Comparison of ENCODE assay signal across 23 cellular contexts in genomic region chr13:79237981-79238380, GRCh38.
DNase-seq lines count a peak whose midpoint lies in the region; ATAC-seq, FAIRE-seq and TF ChIP-seq lines count a peak whose summit lies in the region.
"Had no signal": no experiment of that assay in that cellular context is flagged by ENCODE, and none has a peak within 500 bp of the region (broad histone marks: within the 10 kb centered on the region; RNA-seq: fewer than 3 reads in every experiment).

No MANE protein-coding gene starts in this region.

- H3K23me2 ChIP-seq in H1 (ENCODE audit: low read depth, low read length): no peaks in the 10 kb centered on the region

- no peak overlapping the region for H2BK15ac ChIP-seq in H1 (ENCODE audit: low read length)

- TF ChIP-seq POLR2A in H1 (IDR thresholded peaks at IDR 0.05; ENCODE audit: control extremely low read depth in 1 of 2, low read depth in 2 of 2, low read length in 2 of 2): no peak
- no peak for TF ChIP-seq POLR2A in HepG2 (IDR thresholded peaks at IDR 0.05; ENCODE audit: insufficient read depth in 1 of 2, low read depth in 2 of 2, low read length in 2 of 2)

- peak; percentile 40 for DNase-seq in MCF 10A (ENCODE audit: unreplicated experiment)
- DNase-seq in mammary epithelial cell: no peak
- DNase-seq in H1 (ENCODE audit: low read depth in 1 of 2, low spot score in 2 of 2): no peak
- no peak for DNase-seq in HepG2 (ENCODE audit: low spot score)
- DNase-seq in upper lobe of right lung: no peak
- no peak for DNase-seq in GM19240 (ENCODE audit: insufficient read length, low spot score)
- DNase-seq in activated CD8-positive, alpha-beta T cell treated with anti-CD3 and anti-CD28 coated beads, Interleukin-2, amount 10 ng/mL, durations not matched to agents 7 days and 5 days: no peak
- DNase-seq in OCI-M2 (lab: John Stamatoyannopoulos, UW; ENCODE audit: unreplicated experiment): no peak
- DNase-seq: Caco-2; CD4-positive, alpha-beta T cell; EL; GOT3; HFFc6; Karpas-422; NCI-H1105; NCI-H2081; NCI-H510A treated with DMSO at 0.1 percent for 48 hours; NCI-H774; SHP77 treated with DMSO at 0.1 percent for 48 hours; SK-N-SH had no signal

- H3K4me1 ChIP-seq in mammary epithelial cell (ENCODE audit: insufficient read depth, low read length) (no peaks in the 10 kb centered on the region), H1 (replicated peaks in 1 of 4; ENCODE audit: control insufficient read depth in 3 of 4, insufficient read depth in 4 of 4, low read length in 3 of 4) (no peaks in the 10 kb centered on the region), HepG2 (ENCODE audit: insufficient read depth, low read length) (peaks cover 7% of the 10 kb centered on the region; the same call in 1 of the 2 replicates), upper lobe of right lung (no peaks in the 10 kb centered on the region)
- H3K4me1 ChIP-seq: Caco-2 had no signal

- POLR2A ChIA-PET in MCF 10A (lab: Yijun Ruan, JAX): interaction anchor here (0.5 to 0.6 kb wide), 2 partner anchors 77 to 1045 kb away, joined by 3 read pairs; no protein-coding TSS in a partner anchor
- POLR2A ChIA-PET in H1 (lab: Charles Lee; ENCODE audit: partially characterized antibody): no interaction called here
- POLR2A ChIA-PET in HepG2 (lab: Yijun Ruan, JAX): no interaction called here
- POLR2A ChIA-PET in activated CD8-positive, alpha-beta T cell treated with anti-CD3 and anti-CD28 coated beads, Interleukin-2, amount 10 ng/mL, durations not matched to agents 7 days and 5 days (lab: Charles Lee): no interaction called here

- no peaks in the 10 kb centered on the region for H3K79me1 ChIP-seq in H1 (ENCODE audit: low read depth, low read length)

- 23% methylated on average over 4 of the region's 4 CpGs for WGBS in mammary epithelial cell (ENCODE audit: low coverage, missing lambda C conversion rate)
- WGBS in H1 (ENCODE audit: extremely low coverage in 1 of 2, insufficient coverage in 1 of 2, insufficient read length in 1 of 2, insufficient replicate concordance in 2 of 2, low coverage in 1 of 2, low lambda C conversion rate in 2 of 2, missing lambda C conversion rate in 1 of 2), 2 experiments: 85% methylated on average over 4 of the region's 4 CpGs; no CpG with 5 or more reads in 1 of the 2 experiments
- 19% methylated on average over 4 of the region's 4 CpGs for WGBS in HepG2 (ENCODE audit: low lambda C conversion rate)

- H4K5ac ChIP-seq in H1 (ENCODE audit: insufficient read length, low read depth, low read length): no peak overlapping the region

- no peak overlapping the region for H3K14ac ChIP-seq in H1 (ENCODE audit: insufficient read length)

- H3K9me3 ChIP-seq in mammary epithelial cell (replicated peaks; ENCODE audit: insufficient read depth, low read length): no peaks in the 10 kb centered on the region
- no peaks in the 10 kb centered on the region for H3K9me3 ChIP-seq in H1 (ENCODE audit: insufficient read depth in 2 of 2, low read depth in 1 of 2, low read length in 1 of 2)
- H3K9me3 ChIP-seq in HepG2 (ENCODE audit: low read length): no peaks in the 10 kb centered on the region
- no peaks in the 10 kb centered on the region for H3K9me3 ChIP-seq in upper lobe of right lung
- H3K9me3 ChIP-seq: Caco-2, SK-N-SH had no signal

- no peaks in the 10 kb centered on the region for H4K20me1 ChIP-seq in mammary epithelial cell (ENCODE audit: insufficient read depth, low read length)
- no peaks in the 10 kb centered on the region for H4K20me1 ChIP-seq in H1 (replicated peaks in 1 of 2; ENCODE audit: control insufficient read depth in 1 of 2, insufficient read depth in 2 of 2, low read length in 2 of 2)
- no peaks in the 10 kb centered on the region for H4K20me1 ChIP-seq in HepG2 (ENCODE audit: insufficient read depth, low read length)

- H3K9ac ChIP-seq in mammary epithelial cell (ENCODE audit: insufficient read depth, low read length) (no peak overlapping the region), H1 (replicated peaks in 1 of 4; ENCODE audit: extremely low read depth in 1 of 4, low read depth in 3 of 4, low read length in 3 of 4) (no peak overlapping the region), HepG2 (ENCODE audit: insufficient read depth, low read depth, low read length) (no peak overlapping the region)
- H3K9ac ChIP-seq: SK-N-SH had no signal

- H3K27me3 ChIP-seq in mammary epithelial cell (ENCODE audit: insufficient read depth, low read length) (no peaks in the 10 kb centered on the region), H1 (replicated peaks in 1 of 4; ENCODE audit: control insufficient read depth in 3 of 4, extremely low read depth in 1 of 4, insufficient read depth in 3 of 4, low read length in 3 of 4) (no peaks in the 10 kb centered on the region), HepG2 (ENCODE audit: control insufficient read depth in 1 of 2, insufficient read depth in 2 of 2, low read length in 2 of 2) (no peaks in the 10 kb centered on the region), upper lobe of right lung (no peaks in the 10 kb centered on the region)

- TF ChIP-seq CTCF in MCF 10A (IDR thresholded peaks at IDR 0.05; ENCODE audit: unreplicated experiment) (no peak), mammary epithelial cell (conservative IDR thresholded peaks at IDR 0.05 in 1 of 2, IDR thresholded peaks at IDR 0.05 in 1 of 2; ENCODE audit: extremely low read depth in 1 of 2, insufficient read depth in 1 of 2, low read depth in 1 of 2, low read length in 2 of 2) (no peak), H1 (IDR thresholded peaks at IDR 0.05; ENCODE audit: control extremely low read depth in 1 of 3, insufficient read depth in 1 of 3, low read depth in 1 of 3, low read length in 3 of 3) (no peak), HepG2 (CRISPR knock-in tag; IDR thresholded peaks at IDR 0.05) (no peak), upper lobe of right lung (IDR thresholded peaks at IDR 0.05) (no peak)

- H3K79me2 ChIP-seq in mammary epithelial cell (ENCODE audit: insufficient read depth, low read length) (no peaks in the 10 kb centered on the region), H1 (ENCODE audit: control insufficient read depth in 1 of 2, insufficient read depth in 2 of 2, low read length in 2 of 2) (no peaks in the 10 kb centered on the region), HepG2 (ENCODE audit: insufficient read depth, low read length) (no peaks in the 10 kb centered on the region)

- no peak for ATAC-seq in HepG2
- ATAC-seq in upper lobe of right lung: peak; percentile 75
- no peak for ATAC-seq in activated CD8-positive, alpha-beta T cell treated with anti-CD3 and anti-CD28 coated beads, Interleukin-2, amount 10 ng/mL, durations not matched to agents 7 days and 5 days
- ATAC-seq: GM12878 had no signal

- H3K27ac ChIP-seq in mammary epithelial cell (ENCODE audit: insufficient read depth, low read depth, low read length): no peak overlapping the region
- no peak overlapping the region for H3K27ac ChIP-seq in H1 (ENCODE audit: low read depth, low read length)
- H3K27ac ChIP-seq in HepG2 (ENCODE audit: extremely low read length, insufficient read depth, low read length): no peak overlapping the region
- H3K27ac ChIP-seq in upper lobe of right lung: no peak overlapping the region

- no peaks in the 10 kb centered on the region for H3K36me3 ChIP-seq in mammary epithelial cell (ENCODE audit: insufficient read depth, low read length)
- no peaks in the 10 kb centered on the region for H3K36me3 ChIP-seq in H1 (ENCODE audit: control insufficient read depth in 2 of 4, insufficient read depth in 4 of 4, low read length in 3 of 4)
- no peaks in the 10 kb centered on the region for H3K36me3 ChIP-seq in HepG2 (replicated peaks in 1 of 2; ENCODE audit: control insufficient read depth in 1 of 2, insufficient read depth in 2 of 2, low read length in 2 of 2)
- H3K36me3 ChIP-seq in upper lobe of right lung: no peaks in the 10 kb centered on the region

- H3K27ac Mint-ChIP-seq in MCF 10A (ENCODE audit: low read depth, unreplicated experiment): no peak overlapping the region
- no peak overlapping the region for H3K27ac Mint-ChIP-seq in activated CD8-positive, alpha-beta T cell treated with anti-CD3 and anti-CD28 coated beads, Interleukin-2, amount 10 ng/mL, durations not matched to agents 7 days and 5 days
- H3K27ac Mint-ChIP-seq: CD4-positive, alpha-beta T cell; HFFc6; IgD-negative memory B cell had no signal

- H2BK12ac ChIP-seq in H1 (ENCODE audit: low read depth, low read length): no peak overlapping the region

- FAIRE-seq in H1 (lab: Jason Lieb, UNC) (no peak), HepG2 (lab: Jason Lieb, UNC) (no peak)
- FAIRE-seq: GM12878, GM19239 had no signal

- peak overlapping the region; percentile 69 for H4K91ac ChIP-seq in H1 (replicated peaks; ENCODE audit: insufficient read length, low read length)

- H2BK20ac ChIP-seq in H1 (ENCODE audit: low read length): no peak overlapping the region

- H3K56ac ChIP-seq in H1 (replicated peaks; ENCODE audit: insufficient read length, low read depth, low read length): no peak overlapping the region

- in situ Hi-C loops in mammary epithelial cell (cut with MboI; ENCODE audit: low sequenced_read_pairs in 2 of 2) (no loop called here), HepG2 (cut with HindIII; ENCODE audit: extremely low pct_ligation_motif_present, low pct_unique_long_range_greater_than_20kb) (no loop called here)

- CTCF ChIA-PET in MCF 10A (lab: Yijun Ruan, JAX) (interaction anchor here (0.7 kb wide), 1 partner anchor 41 kb away, joined by 3 read pairs; no protein-coding TSS in a partner anchor), mammary epithelial cell (lab: Charles Lee; ENCODE audit: low non-redundant PET) (no interaction called here), H1 (lab: Charles Lee; ENCODE audit: partially characterized antibody) (interaction anchor here (0.6 to 1.0 kb wide), 2 partner anchors 11 to 182 kb away, joined by 3 read pairs; no protein-coding TSS in a partner anchor), HepG2 (lab: Yijun Ruan, JAX; ENCODE audit: low intra/inter-chr PET ratio, low total read pairs) (no interaction called here)
- CTCF ChIA-PET in activated CD8-positive, alpha-beta T cell treated with anti-CD3 and anti-CD28 coated beads, Interleukin-2, amount 10 ng/mL, durations not matched to agents 7 days and 5 days (lab: Charles Lee): interaction anchor here (1.2 kb wide), 1 partner anchor 303 kb away, joined by 3 read pairs; no protein-coding TSS in a partner anchor

- no peak overlapping the region for H3K4me3 Mint-ChIP-seq in MCF 10A (ENCODE audit: unreplicated experiment)
- H3K4me3 Mint-ChIP-seq in activated CD8-positive, alpha-beta T cell treated with anti-CD3 and anti-CD28 coated beads, Interleukin-2, amount 10 ng/mL, durations not matched to agents 7 days and 5 days: no peak overlapping the region
- H3K4me3 Mint-ChIP-seq: CD4-positive, alpha-beta T cell; HFFc6; IgD-negative memory B cell had no signal

- peaks cover 12% of the 10 kb centered on the region for H3K27me3 Mint-ChIP-seq in MCF 10A (ENCODE audit: insufficient read depth, unreplicated experiment)
- H3K27me3 Mint-ChIP-seq in activated CD8-positive, alpha-beta T cell treated with anti-CD3 and anti-CD28 coated beads, Interleukin-2, amount 10 ng/mL, durations not matched to agents 7 days and 5 days (ENCODE audit: low read depth): peaks cover 19% of the 10 kb centered on the region
- H3K27me3 Mint-ChIP-seq: IgD-negative memory B cell had no signal

- BruUV-seq in MCF 10A (replicated peaks; lab: Mats Ljungman, UMichigan) (no TSS peak), mammary epithelial cell (replicated peaks; lab: Mats Ljungman, UMichigan) (no TSS peak), HepG2 (replicated peaks; lab: Mats Ljungman, UMichigan) (no TSS peak)

- peak overlapping the region; percentile 31; the same call in 1 of the 2 replicates for H2BK5ac ChIP-seq in H1 (ENCODE audit: low read depth, low read length)

- H2BK120ac ChIP-seq in H1 (replicated peaks; ENCODE audit: low read depth, low read length): no peak overlapping the region

- dilution Hi-C loops in mammary epithelial cell (cut with HindIII; ENCODE audit: low sequenced_read_pairs): no loop called here

- H3K36me3 Mint-ChIP-seq in MCF 10A (ENCODE audit: insufficient read depth, unreplicated experiment): no peaks in the 10 kb centered on the region
- no peaks in the 10 kb centered on the region for H3K36me3 Mint-ChIP-seq in activated CD8-positive, alpha-beta T cell treated with anti-CD3 and anti-CD28 coated beads, Interleukin-2, amount 10 ng/mL, durations not matched to agents 7 days and 5 days (ENCODE audit: low read depth)

- no peak for TF ChIP-seq EP300 in H1 (IDR thresholded peaks at IDR 0.05; ENCODE audit: borderline replicate concordance in 1 of 2, low read depth in 2 of 2, low read length in 2 of 2)
- TF ChIP-seq EP300 in HepG2 (IDR thresholded peaks at IDR 0.05; ENCODE audit: low read depth in 2 of 2, low read length in 2 of 2): no peak
- TF ChIP-seq EP300 in HepG2 (CRISPR knock-in tag; IDR thresholded peaks at IDR 0.05; ENCODE audit: borderline replicate concordance): no peak

- 0 out of 2 replicates have a peak overlapping the region, but pooled peaks have one; percentile 43 for H3K18ac ChIP-seq in H1 (ENCODE audit: extremely low read depth, low read length)

- H2AFZ ChIP-seq in mammary epithelial cell (ENCODE audit: low read depth, low read length) (no peak overlapping the region), H1 (ENCODE audit: low read length) (no peak overlapping the region), HepG2 (ENCODE audit: low read length) (no peak overlapping the region)

- H3K4ac ChIP-seq in H1 (replicated peaks; ENCODE audit: insufficient read length, low read depth, low read length): no peak overlapping the region

- no peak overlapping the region for H4K8ac ChIP-seq in H1 (ENCODE audit: extremely low read depth, insufficient read depth, low read length)

- no peak overlapping the region for H3K23ac ChIP-seq in H1 (ENCODE audit: insufficient read length)

- intact Hi-C loops in MCF 10A (cut with micrococcal nuclease): no loop called here
- intact Hi-C loops in mammary epithelial cell (cut with micrococcal nuclease): no loop called here
- intact Hi-C loops in HepG2 (cut with micrococcal nuclease; ENCODE audit: unreplicated experiment): no loop called here
- intact Hi-C loops in upper lobe of right lung (cut with DNase I): no loop called here

- H3K4me3 ChIP-seq in mammary epithelial cell (replicated peaks in 1 of 3; ENCODE audit: insufficient read depth in 1 of 3, low read depth in 2 of 3, low read length in 3 of 3) (no peak overlapping the region), H1 (ENCODE audit: extremely low read depth in 1 of 4, insufficient read depth in 2 of 4, low read depth in 3 of 4, low read length in 4 of 4) (no peak overlapping the region), HepG2 (replicated peaks in 1 of 3; ENCODE audit: insufficient read depth in 1 of 3, low read depth in 2 of 3, low read length in 3 of 3) (no peak overlapping the region), upper lobe of right lung (no peak overlapping the region)
- H3K4me3 ChIP-seq: GM12878 had no signal

- H2AK5ac ChIP-seq in H1 (ENCODE audit: low read depth, low read length): no peak overlapping the region

- peaks cover 6% of the 10 kb centered on the region for H3K9me3 Mint-ChIP-seq in MCF 10A (ENCODE audit: unreplicated experiment)
- H3K9me3 Mint-ChIP-seq in activated CD8-positive, alpha-beta T cell treated with anti-CD3 and anti-CD28 coated beads, Interleukin-2, amount 10 ng/mL, durations not matched to agents 7 days and 5 days (ENCODE audit: insufficient read depth): no peaks in the 10 kb centered on the region
- H3K9me3 Mint-ChIP-seq: HFFc6, IgD-negative memory B cell had no signal

- no peak overlapping the region for H3K4me2 ChIP-seq in mammary epithelial cell (ENCODE audit: insufficient read depth, low read depth, low read length)
- H3K4me2 ChIP-seq in H1 (ENCODE audit: insufficient read depth in 1 of 2, low read depth in 2 of 2, low read length in 2 of 2): no peak overlapping the region
- no peak overlapping the region for H3K4me2 ChIP-seq in HepG2 (ENCODE audit: low read depth, low read length)
- H3K4me2 ChIP-seq: SK-N-SH had no signal

- no peak for TF ChIP-seq RAD21 in H1 (IDR thresholded peaks at IDR 0.05 in 1 of 2, conservative IDR thresholded peaks at IDR 0.05 in 1 of 2; ENCODE audit: low read depth in 2 of 2, low read length in 2 of 2)
- TF ChIP-seq RAD21 in HepG2 (CRISPR knock-in tag; IDR thresholded peaks at IDR 0.05): no peak

- no peaks in the 10 kb centered on the region for H3K4me1 Mint-ChIP-seq in MCF 10A (ENCODE audit: insufficient read depth, unreplicated experiment)
- H3K4me1 Mint-ChIP-seq in activated CD8-positive, alpha-beta T cell treated with anti-CD3 and anti-CD28 coated beads, Interleukin-2, amount 10 ng/mL, durations not matched to agents 7 days and 5 days (ENCODE audit: low read depth): no peaks in the 10 kb centered on the region

Comparison
In these comparisons a context has a peak if more than half of its experiments do, and no peak if none do; other contexts are left out.
1. CTCF ChIA-PET loops: an anchor here in MCF 10A (0.7 kb wide), H1 (0.6 to 1.0 kb wide) and activated CD8-positive, alpha-beta T cell treated with anti-CD3 and anti-CD28 coated beads, Interleukin-2, amount 10 ng/mL, durations not matched to agents 7 days and 5 days (1.2 kb wide); none called in mammary epithelial cell and HepG2.